Comparison of ENCODE assay signal across 8 cellular contexts in genomic region chr7:132518102-132518838, GRCh38.
DNase-seq lines count a peak whose midpoint lies in the region; ATAC-seq and TF ChIP-seq lines count a peak whose summit lies in the region.

No MANE protein-coding gene starts in this region.

- peak; percentile 2 to 26 for DNase-seq in AML-193 (lab: John Stamatoyannopoulos, UW)
- DNase-seq in GM13977 (ENCODE audit: low spot score): peak; percentile 44
- DNase-seq in RPMI8226: peak; percentile 52
- peak; percentile 68 for DNase-seq in iPS DF 4.7 (ENCODE audit: extremely low read depth, low spot score)
- no peak for DNase-seq in nucleus accumbens (lab: John Stamatoyannopoulos, UW)
- DNase-seq in anterior cingulate cortex (lab: John Stamatoyannopoulos, UW): no peak

- TF ChIP-seq CTCF in GM13977 (IDR thresholded peaks at IDR 0.05; ENCODE audit: extremely low read depth, insufficient read depth, missing control alignments): peak; percentile 40

- no peak for TF ChIP-seq POLR2A in GM18505 (IDR thresholded peaks at IDR 0.05; ENCODE audit: borderline replicate concordance, extremely low read depth, insufficient read depth, insufficient read length)

- ATAC-seq in GM18505 (IDR thresholded peaks at IDR 0.05; ENCODE audit: unreplicated experiment) (no peak), HG03432 (IDR thresholded peaks at IDR 0.05; ENCODE audit: unreplicated experiment) (no peak)

- in situ Hi-C loops in GM13977 (cut with MboI; ENCODE audit: low pct_unique_long_range_greater_than_20kb, low sequenced_read_pairs, unreplicated experiment): no loop called here

Comparison
In these comparisons a context has a peak if more than half of its experiments do, and no peak if none do; other contexts are left out.
1. DNase-seq: peak in AML-193 (2 of 2), GM13977 (single experiment), RPMI8226 (single experiment) and iPS DF 4.7 (single experiment); none in nucleus accumbens (0 of 56) and anterior cingulate cortex (0 of 58).